In genomic region chr11:111870113-111870512, GRCh38 we compare ENCODE assay signal across 9 cellular contexts. TPM values are rescaled to one million over a fixed set of nuclear protein-coding genes. Genes with fewer than 3 reads are reported as not detected.
DNase-seq lines count a peak whose midpoint lies in the region; ATAC-seq, FAIRE-seq and TF ChIP-seq lines count a peak whose summit lies in the region.
"Had no signal": no experiment of that assay in that cellular context is flagged by ENCODE, and none has a peak within 500 bp of the region (broad histone marks: within the 10 kb centered on the region; RNA-seq: fewer than 3 reads in every experiment).

No MANE protein-coding gene starts in this region.

- peak overlapping the region in 2 of 12 donors; percentile 90 to 93 for H3K27ac ChIP-seq in heart left ventricle
- no peak overlapping the region for H3K27ac ChIP-seq in right atrium auricular region
- H3K27ac ChIP-seq in RWPE2 (ENCODE audit: poor library complexity, severe bottlenecking), result peak overlapping the region; percentile 61
- peak overlapping the region; percentile 97 for H3K27ac ChIP-seq in hepatocyte
- H3K27ac ChIP-seq in thoracic aorta, result no peak overlapping the region
- H3K27ac ChIP-seq in small intestine (ENCODE audit: low read depth in 1 of 2, low read length in 1 of 2), result no peak overlapping the region

- H3K4me1 ChIP-seq in heart left ventricle, result peaks cover 0 to 23% (median 11%) of the 10 kb centered on the region in 12 donors
- H3K4me1 ChIP-seq in right atrium auricular region, result peaks cover 0 to 6% of the 10 kb centered on the region in 2 donors
- H3K4me1 ChIP-seq in RWPE2 (ENCODE audit: insufficient read depth, poor library complexity, severe bottlenecking), result peaks cover 3% of the 10 kb centered on the region
- H3K4me1 ChIP-seq in hepatocyte (ENCODE audit: insufficient read depth), result peaks cover 11% of the 10 kb centered on the region
- H3K4me1 ChIP-seq in thoracic aorta (ENCODE audit: control insufficient read depth in 1 of 2, low read depth in 2 of 2), result peaks cover 0 to 22% of the 10 kb centered on the region in 2 donors
- no peaks in the 10 kb centered on the region for H3K4me1 ChIP-seq in small intestine (ENCODE audit: control insufficient read depth in 2 of 2, insufficient read depth in 1 of 2, low read depth in 1 of 2, low read length in 1 of 2)

- peaks cover 13% of the 10 kb centered on the region for H3K79me2 ChIP-seq in hepatocyte

- TF ChIP-seq POLR2A in heart left ventricle (IDR thresholded peaks at IDR 0.05), result no peak

- H4K20me1 ChIP-seq in hepatocyte (ENCODE audit: insufficient read depth, poor library complexity, severe bottlenecking), result no peaks in the 10 kb centered on the region

- DNase-seq in heart left ventricle (no peak), right atrium auricular region (ENCODE audit: low spot score) (no peak), RWPE2 (ENCODE audit: low spot score) (no peak), hepatocyte (ENCODE audit: low spot score) (no peak), thoracic aorta (ENCODE audit: low spot score) (no peak), glomerular visceral epithelial cell (ENCODE audit: extremely low spot score) (no peak), small intestine (no peak), putamen (ENCODE audit: low spot score) (no peak)

- ATAC-seq in heart left ventricle (no peak), RWPE2 (ENCODE audit: low read depth) (no peak), thoracic aorta (ENCODE audit: insufficient number of reproducible peaks, low FRiP score, low read depth) (no peak)

- TF ChIP-seq CTCF in heart left ventricle (IDR thresholded peaks at IDR 0.05), result no peak
- TF ChIP-seq CTCF in right atrium auricular region (IDR thresholded peaks at IDR 0.05), result no peak
- TF ChIP-seq CTCF in RWPE2 (IDR thresholded peaks at IDR 0.05; ENCODE audit: poor library complexity, severe bottlenecking), result no peak
- TF ChIP-seq CTCF in hepatocyte (IDR thresholded peaks at IDR 0.05; ENCODE audit: poor library complexity), result no peak
- TF ChIP-seq CTCF in thoracic aorta (IDR thresholded peaks at IDR 0.05), result no peak

- H3K36me3 ChIP-seq in heart left ventricle (peaks cover 0 to 50% (median 41%) of the 10 kb centered on the region in 9 donors), right atrium auricular region (peaks cover 7% of the 10 kb centered on the region), RWPE2 (ENCODE audit: low read depth) (peaks cover 43% of the 10 kb centered on the region), hepatocyte (replicated peaks; ENCODE audit: insufficient read depth, low read depth) (no peaks in the 10 kb centered on the region), thoracic aorta (peaks cover 12% of the 10 kb centered on the region), small intestine (ENCODE audit: control insufficient read depth in 2 of 2, insufficient read depth in 2 of 2, low read length in 2 of 2) (peaks cover 0 to 2% of the 10 kb centered on the region in 2 donors)

- no peaks in the 10 kb centered on the region for H3K27me3 ChIP-seq in heart left ventricle
- no peaks in the 10 kb centered on the region for H3K27me3 ChIP-seq in right atrium auricular region
- no peaks in the 10 kb centered on the region for H3K27me3 ChIP-seq in RWPE2 (ENCODE audit: insufficient read depth, poor library complexity, severe bottlenecking)
- H3K27me3 ChIP-seq in hepatocyte, result no peaks in the 10 kb centered on the region
- H3K27me3 ChIP-seq in thoracic aorta (replicated peaks; ENCODE audit: insufficient read depth), result no peaks in the 10 kb centered on the region
- no peaks in the 10 kb centered on the region for H3K27me3 ChIP-seq in small intestine (ENCODE audit: control insufficient read depth in 2 of 2, insufficient read depth in 2 of 2, low read length in 2 of 2)

- intact Hi-C loops in heart left ventricle (cut with DNase I), result loop anchor here in 7 of 10 donors (5.0 to 10.0 kb wide), 3 partner anchors 107 to 215 kb away; partner anchors contain the start of genes SDHD (in 5 of the 7) and TIMM8B (in 5 of the 7)

- H3K9me3 ChIP-seq in heart left ventricle (no peaks in the 10 kb centered on the region), right atrium auricular region (no peaks in the 10 kb centered on the region), RWPE2 (ENCODE audit: severe bottlenecking) (no peaks in the 10 kb centered on the region), hepatocyte (ENCODE audit: low read depth) (no peaks in the 10 kb centered on the region), thoracic aorta (no peaks in the 10 kb centered on the region), small intestine (ENCODE audit: control insufficient read depth, low read depth) (no peaks in the 10 kb centered on the region)

- no peak overlapping the region for H2AFZ ChIP-seq in hepatocyte

- WGBS in heart left ventricle, 4 donors, result 89 to 97% (median 93%) methylated on average over 1 of the region's 1 CpG
- 95% methylated on average over 1 of the region's 1 CpG for WGBS in hepatocyte (ENCODE audit: low lambda C conversion rate, missing lambda C conversion rate)
- WGBS in small intestine, 3 donors, result 93 to 100% (median 94%) methylated on average over 1 of the region's 1 CpG

- H3K9me2 ChIP-seq in hepatocyte (replicated peaks; ENCODE audit: insufficient read depth), result no peaks in the 10 kb centered on the region

- no peak for FAIRE-seq in small intestine (lab: Jason Lieb, UNC)

- peak overlapping the region; percentile 86 for H3K4me2 ChIP-seq in hepatocyte

- H3K4me3 ChIP-seq in heart left ventricle (peak overlapping the region in 8 of 12 donors; percentile 74 to 94 (median 86)), right atrium auricular region (no peak overlapping the region), RWPE2 (ENCODE audit: severe bottlenecking) (no peak overlapping the region), hepatocyte (no peak overlapping the region), thoracic aorta (peak overlapping the region; percentile 90), small intestine (ENCODE audit: low read depth in 1 of 2, low read length in 2 of 2) (no peak overlapping the region)

RNA-seq across cellular contexts. Expression of gene ALG9, which starts 1.3 kb away (rescaled TPM):
- total RNA-seq in heart left ventricle (10 to 100 TPM; 13.5 to 26.5 (median 17.6) TPM), right atrium auricular region (10 to 100 TPM; 22.2 to 32.4 TPM), hepatocyte (42.0 and 52.4 TPM in 2 replicates), thoracic aorta (10 to 100 TPM; 21.2 to 33.4 TPM)
- polyA plus RNA-seq in heart left ventricle (10 to 100 TPM; 16.2 to 20.9 TPM), hepatocyte (22.6 and 38.7 TPM in 2 replicates), small intestine (10 to 100 TPM; 15.7 to 17.6 (median 17.0) TPM)

RNA-seq across cellular contexts. Expression of gene FDXACB1, which starts 8.9 kb away (rescaled TPM):
- total RNA-seq in heart left ventricle (1 to 10 TPM in 6 of 9 donors, under 1 TPM in 3; 0.93 to 2.0 (median 1.3) TPM), right atrium auricular region (1 to 10 TPM in 1 of 2 donors, under 1 TPM in 1; 0.90 to 2.0 TPM), hepatocyte (2.3 and 2.6 TPM in 2 replicates), thoracic aorta (1 to 10 TPM in 1 of 2 donors, under 1 TPM in 1; 0.71 to 1.8 TPM)
- polyA plus RNA-seq in heart left ventricle (1 to 10 TPM in 1 of 2 donors, under 1 TPM in 1; 0.69 to 1.1 TPM), hepatocyte (0.64 and 2.2 TPM in 2 replicates), small intestine (1 to 10 TPM in 2 of 3 donors, under 1 TPM in 1; 0.67 to 1.7 (median 1.6) TPM)

RNA-seq across cellular contexts. Expression of gene CFAP68, which starts 9.2 kb away (rescaled TPM):
- total RNA-seq in heart left ventricle, result 10 to 100 TPM; 11.9 to 38.7 (median 31.8) TPM
- 10 to 100 TPM; 12.9 to 39.5 TPM for polyA plus RNA-seq in heart left ventricle
- 10 to 100 TPM; 27.7 to 40.9 TPM for total RNA-seq in right atrium auricular region
- 21.1 and 24.6 TPM in 2 replicates for total RNA-seq in hepatocyte
- 19.9 and 21.8 TPM in 2 replicates for polyA plus RNA-seq in hepatocyte
- total RNA-seq in thoracic aorta, result 1 to 10 TPM; 1.9 to 9.7 TPM
- 10 to 100 TPM; 21.2 to 27.7 (median 27.3) TPM for polyA plus RNA-seq in small intestine

RNA-seq across cellular contexts. Expression of gene CRYAB, which starts 41.5 kb away (rescaled TPM):
- over 10,000 TPM in 2 of 9 donors, 1,000 to 10,000 TPM in 7; 4,504 to 20,720 (median 7,991) TPM for total RNA-seq in heart left ventricle
- over 10,000 TPM; 11,485 to 15,236 TPM for polyA plus RNA-seq in heart left ventricle
- total RNA-seq in right atrium auricular region, result 1,000 to 10,000 TPM; 2,961 to 3,608 TPM
- total RNA-seq in hepatocyte, result 15.7 and 20.5 TPM in 2 replicates
- 64.8 and 123 TPM in 2 replicates for polyA plus RNA-seq in hepatocyte
- total RNA-seq in thoracic aorta, result 100 to 1,000 TPM; 325 to 387 TPM
- polyA plus RNA-seq in small intestine, result 100 to 1,000 TPM in 1 of 3 donors, 10 to 100 TPM in 2; 15.4 to 260 (median 74.6) TPM

RNA-seq across cellular contexts. Expression of gene HSPB2, which starts 42.4 kb away (rescaled TPM):
- total RNA-seq in heart left ventricle (10 to 100 TPM in 7 of 9 donors, 1 to 10 TPM in 2; 5.5 to 66.7 (median 20.9) TPM), right atrium auricular region (10 to 100 TPM in 1 of 2 donors, 1 to 10 TPM in 1; 5.5 to 13.0 TPM), hepatocyte (not detected in 2 replicates), thoracic aorta (1 to 10 TPM; 2.2 to 3.1 TPM)
- polyA plus RNA-seq in heart left ventricle (10 to 100 TPM; 59.8 to 67.9 TPM), hepatocyte (0.19 and 0.29 TPM in 2 replicates), small intestine (1 to 10 TPM in 2 of 3 donors, not detected in 1; 3.0 to 4.3 TPM)
- total RNA-seq: T-helper 1 cell treated with Interleukin-12 subunit alpha and Interleukin-12 subunit beta and Interleukin-4 antibody, amounts not matched to agents 30 ng/mL and 1 ng/mL, for 36 hours had no signal

Comparison
In these comparisons a context has a peak if more than half of its experiments do, and no peak if none do; other contexts are left out.
1. H3K4me3 ChIP-seq: peak in heart left ventricle (8 of 12) and thoracic aorta (single experiment); none in right atrium auricular region (0 of 2), RWPE2 (single experiment), hepatocyte (single experiment) and small intestine (0 of 2).
2. H3K27ac ChIP-seq: peak in RWPE2 (single experiment) and hepatocyte (single experiment); none in right atrium auricular region (0 of 2), thoracic aorta (0 of 2) and small intestine (0 of 2).